Comparison of ENCODE assay signal across 23 cellular contexts in the genomic region with DNA sequence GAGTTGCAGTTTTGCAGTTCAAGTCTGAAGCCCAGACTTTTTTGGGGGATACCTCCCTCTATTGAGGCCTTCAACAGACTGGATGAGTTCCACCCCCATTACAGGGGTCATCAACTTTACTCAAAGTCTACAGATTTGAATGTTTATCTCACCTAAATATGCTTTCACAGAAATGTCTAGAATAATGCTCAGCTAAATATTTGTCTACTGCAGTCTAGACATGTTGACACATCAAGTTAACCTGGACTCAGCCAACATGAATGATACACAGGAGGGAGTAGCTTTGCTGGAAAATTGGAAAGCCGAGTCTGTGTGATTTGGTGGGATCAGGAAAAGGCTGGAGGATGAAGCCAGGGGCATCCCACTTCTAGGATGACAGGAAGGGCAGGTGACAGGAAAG.
A peak's percentile ranks its signal among the peaks of the same experiment; 100 is the strongest.
DNase-seq lines count a peak whose midpoint lies in the region; ATAC-seq, FAIRE-seq and TF ChIP-seq lines count a peak whose summit lies in the region.
"Had no signal": no experiment of that assay in that cellular context is flagged by ENCODE, and none has a peak within 500 bp of the region (broad histone marks: within the 10 kb centered on the region; RNA-seq: fewer than 3 reads in every experiment).

No MANE protein-coding gene starts in this region.

- POLR2A ChIA-PET in HepG2 (lab: Yijun Ruan, JAX): no interaction called here
- POLR2A ChIA-PET in SK-N-SH (lab: Yijun Ruan, JAX): no interaction called here

- CTCF ChIA-PET in HepG2 (lab: Yijun Ruan, JAX; ENCODE audit: low intra/inter-chr PET ratio, low total read pairs): no interaction called here
- CTCF ChIA-PET in SK-N-SH (lab: Yijun Ruan, JAX): no interaction called here

- no TSS peak for BruUV-seq in HepG2 (replicated peaks; lab: Mats Ljungman, UMichigan)

- TF ChIP-seq CTCF in HepG2 (CRISPR knock-in tag; IDR thresholded peaks at IDR 0.05) (no peak), right lobe of liver (IDR thresholded peaks at IDR 0.05) (no peak), nephron progenitor cell (IDR thresholded peaks at IDR 0.05) (no peak), SK-N-SH (IDR thresholded peaks at IDR 0.05) (no peak)

- peaks cover 13% of the 10 kb centered on the region for H3K9me3 Mint-ChIP-seq in nephron progenitor cell
- H3K9me3 Mint-ChIP-seq: CD8-positive, alpha-beta T cell had no signal

- H3K4me1 Mint-ChIP-seq in nephron progenitor cell: peaks cover 13% of the 10 kb centered on the region
- H3K4me1 Mint-ChIP-seq: B cell had no signal

- peaks cover 5% of the 10 kb centered on the region for H3K36me3 Mint-ChIP-seq in nephron progenitor cell (ENCODE audit: low read depth)
- H3K36me3 Mint-ChIP-seq: CD8-positive, alpha-beta T cell had no signal

- no peak overlapping the region for H2AFZ ChIP-seq in HepG2 (ENCODE audit: low read length)
- H2AFZ ChIP-seq in SK-N-SH (ENCODE audit: low read depth): no peak overlapping the region

- H3K4me3 ChIP-seq in HepG2 (replicated peaks in 1 of 3; ENCODE audit: insufficient read depth in 1 of 3, low read depth in 2 of 3, low read length in 3 of 3): no peak overlapping the region
- H3K4me3 ChIP-seq in right lobe of liver: no peak overlapping the region
- no peak overlapping the region for H3K4me3 ChIP-seq in SK-N-SH (ENCODE audit: low read depth in 2 of 2, low read length in 1 of 2)
- H3K4me3 ChIP-seq: A549; BLaER1 treated with 17β-estradiol and CSF1 and Interleukin-3, amounts not matched to agents 10 nM and 100 nM; GM12878 had no signal

- H3K4me3 Mint-ChIP-seq in nephron progenitor cell: no peak overlapping the region
- H3K4me3 Mint-ChIP-seq: B cell; CD4-positive, alpha-beta T cell; CD8-positive, alpha-beta T cell had no signal

- H3K27ac ChIP-seq in HepG2 (ENCODE audit: extremely low read length, insufficient read depth, low read length): no peak overlapping the region
- no peak overlapping the region for H3K27ac ChIP-seq in right lobe of liver
- H3K27ac ChIP-seq in cingulate gyrus (ENCODE audit: low read depth, low read length): peak overlapping the region; percentile 24
- H3K27ac ChIP-seq in SK-N-SH (ENCODE audit: low read depth in 2 of 2, low read length in 1 of 2): no peak overlapping the region
- H3K27ac ChIP-seq: 22Rv1; A549; BLaER1 treated with 17β-estradiol and CSF1 and Interleukin-3, amounts not matched to agents 10 nM and 100 nM; C4-2B had no signal

- DNase-seq in HepG2 (ENCODE audit: low spot score): no peak
- DNase-seq in right lobe of liver: no peak
- DNase-seq in nephron progenitor cell: no peak
- no peak for DNase-seq in GDM1 (lab: John Stamatoyannopoulos, UW)
- no peak for DNase-seq in SK-N-SH
- no peak for DNase-seq in activated CD4-positive, alpha-beta T cell treated with anti-CD3 and anti-CD28 coated beads, Interleukin-2, amount 50 U/mL, for 4 hours
- DNase-seq: AML-193; Caco-2; Calu3; CD4-positive, alpha-beta T cell; CD8-positive, alpha-beta T cell; DMS79 treated with DMSO at 0.1 percent for 48 hours had no signal

- H4K20me1 ChIP-seq in HepG2 (ENCODE audit: insufficient read depth, low read length) (no peaks in the 10 kb centered on the region), SK-N-SH (ENCODE audit: insufficient read depth) (no peaks in the 10 kb centered on the region)
- H4K20me1 ChIP-seq: BLaER1 treated with 17β-estradiol and CSF1 and Interleukin-3, amounts not matched to agents 10 nM and 100 nM had no signal

- H3K36me3 ChIP-seq in HepG2 (replicated peaks in 1 of 2; ENCODE audit: control insufficient read depth in 1 of 2, insufficient read depth in 2 of 2, low read length in 2 of 2): no peaks in the 10 kb centered on the region
- no peaks in the 10 kb centered on the region for H3K36me3 ChIP-seq in right lobe of liver
- H3K36me3 ChIP-seq in SK-N-SH (replicated peaks in 1 of 2; ENCODE audit: control insufficient read depth in 1 of 2, insufficient read depth in 2 of 2, low read length in 1 of 2): no peaks in the 10 kb centered on the region
- H3K36me3 ChIP-seq: BLaER1 treated with 17β-estradiol and CSF1 and Interleukin-3, amounts not matched to agents 10 nM and 100 nM had no signal

- 38% methylated on average over 1 of the region's 1 CpG for WGBS in HepG2 (ENCODE audit: low lambda C conversion rate)
- 88% methylated on average over 1 of the region's 1 CpG for WGBS in right lobe of liver (ENCODE audit: insufficient coverage, low coverage, low lambda C conversion rate, missing lambda C conversion rate)
- WGBS in SK-N-SH (ENCODE audit: low lambda C conversion rate): 69% methylated on average over 1 of the region's 1 CpG

- no peaks in the 10 kb centered on the region for H3F3A ChIP-seq in SK-N-SH (replicated peaks; ENCODE audit: insufficient read depth)

- H3K4me1 ChIP-seq in HepG2 (ENCODE audit: insufficient read depth, low read length) (peaks cover 32% of the 10 kb centered on the region), right lobe of liver (peaks cover 0 to 15% (median 4%) of the 10 kb centered on the region in 4 donors), SK-N-SH (ENCODE audit: control insufficient read depth in 1 of 2, insufficient read depth in 2 of 2, low read depth in 1 of 2, low read length in 1 of 2) (peaks cover 6 to 33% of the 10 kb centered on the region in 2 experiments; a peak in 2 of 4 replicates)
- H3K4me1 ChIP-seq: Caco-2 had no signal

- no peak overlapping the region for H3K4me2 ChIP-seq in HepG2 (ENCODE audit: low read depth, low read length)
- no peak overlapping the region for H3K4me2 ChIP-seq in SK-N-SH
- H3K4me2 ChIP-seq: A549; BLaER1 treated with 17β-estradiol and CSF1 and Interleukin-3, amounts not matched to agents 10 nM and 100 nM had no signal

- no peak for TF ChIP-seq POLR2A in HepG2 (IDR thresholded peaks at IDR 0.05; ENCODE audit: insufficient read depth in 1 of 2, low read depth in 2 of 2, low read length in 2 of 2)
- no peak for TF ChIP-seq POLR2A in right lobe of liver (IDR thresholded peaks at IDR 0.05)

- no peak for TF ChIP-seq RAD21 in HepG2 (CRISPR knock-in tag; IDR thresholded peaks at IDR 0.05)
- TF ChIP-seq RAD21 in SK-N-SH (IDR thresholded peaks at IDR 0.05; ENCODE audit: low read length): no peak

- peak overlapping the region; percentile 5 for H3K27ac Mint-ChIP-seq in nephron progenitor cell
- H3K27ac Mint-ChIP-seq: B cell; CD4-positive, alpha-beta T cell; CD8-positive, alpha-beta T cell had no signal

- ATAC-seq in HepG2: no peak
- no peak for ATAC-seq in right lobe of liver
- ATAC-seq: A549; CD8-positive, alpha-beta T cell; GM12878 had no signal

- peaks cover 11% of the 10 kb centered on the region for H3K27me3 Mint-ChIP-seq in nephron progenitor cell (ENCODE audit: low read depth, poor library complexity)
- H3K27me3 Mint-ChIP-seq: CD4-positive, alpha-beta T cell had no signal

- TF ChIP-seq EP300 in HepG2 (IDR thresholded peaks at IDR 0.05; ENCODE audit: low read depth in 2 of 2, low read length in 2 of 2): no peak
- TF ChIP-seq EP300 in HepG2 (CRISPR knock-in tag; IDR thresholded peaks at IDR 0.05; ENCODE audit: borderline replicate concordance): no peak
- TF ChIP-seq EP300 in SK-N-SH (IDR thresholded peaks at IDR 0.05; ENCODE audit: borderline replicate concordance in 1 of 2, low read depth in 1 of 2, low read length in 1 of 2): no peak

- H3K27me3 ChIP-seq in HepG2 (ENCODE audit: control insufficient read depth in 1 of 2, insufficient read depth in 2 of 2, low read length in 2 of 2) (no peaks in the 10 kb centered on the region), right lobe of liver (no peaks in the 10 kb centered on the region), SK-N-SH (ENCODE audit: insufficient read depth) (no peaks in the 10 kb centered on the region)
- H3K27me3 ChIP-seq: BLaER1 treated with 17β-estradiol and CSF1 and Interleukin-3, amounts not matched to agents 10 nM and 100 nM had no signal

- no peak for FAIRE-seq in HepG2 (lab: Jason Lieb, UNC)
- FAIRE-seq: A549, D721Med, G401.6, GM12878, GM12892, GM18507 had no signal

- H3K9me3 ChIP-seq in HepG2 (ENCODE audit: low read length) (no peaks in the 10 kb centered on the region), right lobe of liver (no peaks in the 10 kb centered on the region), SK-N-SH (no peaks in the 10 kb centered on the region)
- H3K9me3 ChIP-seq: A549, Caco-2 had no signal

- no peak overlapping the region for H3K9ac ChIP-seq in HepG2 (ENCODE audit: insufficient read depth, low read depth, low read length)
- no peak overlapping the region for H3K9ac ChIP-seq in SK-N-SH
- H3K9ac ChIP-seq: BLaER1 treated with 17β-estradiol and CSF1 and Interleukin-3, amounts not matched to agents 10 nM and 100 nM had no signal

- H3K79me2 ChIP-seq in HepG2 (ENCODE audit: insufficient read depth, low read length) (no peaks in the 10 kb centered on the region), SK-N-SH (ENCODE audit: insufficient read depth) (no peaks in the 10 kb centered on the region)

- in situ Hi-C loops in HepG2 (cut with HindIII; ENCODE audit: extremely low pct_ligation_motif_present, low pct_unique_long_range_greater_than_20kb): no loop called here

- H3K9me2 ChIP-seq in SK-N-SH: no peaks in the 10 kb centered on the region

- intact Hi-C loops in HepG2 (cut with micrococcal nuclease; ENCODE audit: unreplicated experiment): loop anchor here (10.0 kb wide), 1 partner anchor 100 kb away; no protein-coding TSS in a partner anchor
- intact Hi-C loops in right lobe of liver (cut with DNase I): no loop called here

TF ChIP-seq in HepG2, 621 proteins besides CTCF, POLR2A, EP300 and RAD21 (continues in another document):
- peak; percentile 38; the same call in 1 of the 2 replicates for TF ChIP-seq RARA (CRISPR knock-in tag; IDR thresholded peaks at IDR 0.05)

TF ChIP-seq in SK-N-SH, 30 proteins besides CTCF, POLR2A, EP300 and RAD21:
- no peak for TF ChIP-seq TEAD4 (IDR thresholded peaks at IDR 0.05; ENCODE audit: borderline replicate concordance, insufficient read depth)
- TF ChIP-seq GATA2 (CRISPR knock-in tag; IDR thresholded peaks at IDR 0.05): no peak
- TF ChIP-seq POLR2AphosphoS5 (IDR thresholded peaks at IDR 0.05; ENCODE audit: low read depth, low read length): no peak
- TF ChIP-seq RFX5 (IDR thresholded peaks at IDR 0.05; ENCODE audit: low read length): no peak
- no peak for TF ChIP-seq MEF2A (IDR thresholded peaks at IDR 0.05; ENCODE audit: borderline replicate concordance, low read depth)
